In genomic region chr16:66751992-66752322, GRCh38 we compare ENCODE assay signal across 9 cellular contexts. TPM values are rescaled to one million over a fixed set of nuclear protein-coding genes. Genes with fewer than 3 reads are reported as not detected.
A peak's percentile ranks its signal among the peaks of the same experiment; 100 is the strongest.
DNase-seq lines count a peak whose midpoint lies in the region; ATAC-seq and TF ChIP-seq lines count a peak whose summit lies in the region.
"Had no signal": no experiment of that assay in that cellular context is flagged by ENCODE, and none has a peak within 500 bp of the region (broad histone marks: within the 10 kb centered on the region; RNA-seq: fewer than 3 reads in every experiment).

No MANE protein-coding gene starts in this region.

- peaks cover 1% of the 10 kb centered on the region for H3K27me3 Mint-ChIP-seq in IgD-negative memory B cell
- H3K27me3 Mint-ChIP-seq in natural killer cell (ENCODE audit: low read depth in 2 of 2), result peaks cover 6 to 11% of the 10 kb centered on the region in 2 donors

- H3K4me3 ChIP-seq in AG09309 (ENCODE audit: control insufficient read depth, low read depth, low read length), result peak overlapping the region; percentile 7

- H3K27ac Mint-ChIP-seq in IgD-negative memory B cell, result peak overlapping the region; percentile 67 to 89 (median 78)
- peak overlapping the region; percentile 84 to 85 for H3K27ac Mint-ChIP-seq in natural killer cell

- H3K36me3 Mint-ChIP-seq in IgD-negative memory B cell, result peaks cover 3% of the 10 kb centered on the region
- H3K36me3 Mint-ChIP-seq in natural killer cell, result no peaks in the 10 kb centered on the region

- DNase-seq in AG09309 (ENCODE audit: low read depth) (no peak), caudate nucleus (lab: John Stamatoyannopoulos, UW) (no peak), natural killer cell (no peak), middle frontal gyrus (ENCODE audit: extremely low spot score, low spot score) (no peak), T1000 (lab: John Stamatoyannopoulos, UW) (no peak), GM19238 (ENCODE audit: insufficient read length, low spot score) (no peak), NCI-H1930 (lab: John Stamatoyannopoulos, UW) (no peak)

- intact Hi-C loops in natural killer cell (cut with micrococcal nuclease), result no loop called here

- H3K4me1 Mint-ChIP-seq in IgD-negative memory B cell (peaks cover 17 to 27% (median 22%) of the 10 kb centered on the region in 3 donors), natural killer cell (peaks cover 35 to 36% of the 10 kb centered on the region in 2 donors)

- H3K4me3 Mint-ChIP-seq in IgD-negative memory B cell (peak overlapping the region; percentile 77 to 92 (median 84)), natural killer cell (peak overlapping the region; percentile 94)

- H3K9me3 Mint-ChIP-seq in IgD-negative memory B cell (no peaks in the 10 kb centered on the region), natural killer cell (no peaks in the 10 kb centered on the region)

- peak overlapping the region; percentile 91 for H3K27ac ChIP-seq in caudate nucleus (ENCODE audit: low read depth, low read length)

- TF ChIP-seq CTCF in AG09309 (IDR thresholded peaks at IDR 0.05; ENCODE audit: control insufficient read depth, insufficient read depth, low read depth, low read length, missing control alignments) (no peak), natural killer cell (IDR thresholded peaks at IDR 0.05) (peak; percentile 39)

- ATAC-seq in natural killer cell, result no peak

RNA-seq across cellular contexts. Expression of gene DYNC1LI2, which starts 0.5 kb away (rescaled TPM):
- 29.4 TPM for polyA plus RNA-seq in IgD-negative memory B cell
- total RNA-seq in natural killer cell, result 100 to 1,000 TPM; 105 to 115 (median 110) TPM

RNA-seq across cellular contexts. Expression of gene TERB1, which starts 49.4 kb away (rescaled TPM):
- polyA plus RNA-seq in IgD-negative memory B cell, result not detected
- total RNA-seq in natural killer cell, result 1 to 10 TPM in 1 of 3 donors, under 1 TPM in 2; 0.33 to 1.0 (median 0.66) TPM
- total RNA-seq: dermis microvascular lymphatic vessel endothelial cell had no signal

RNA-seq across cellular contexts. Expression of gene CMTM4, which starts 55.4 kb away (rescaled TPM):
- 0.19 TPM for polyA plus RNA-seq in IgD-negative memory B cell
- total RNA-seq in natural killer cell, result 1 to 10 TPM in 1 of 3 donors, under 1 TPM in 2; 0.61 to 1.4 (median 0.85) TPM
